ENCODE assay signal across 10 cellular contexts in the genomic region with DNA sequence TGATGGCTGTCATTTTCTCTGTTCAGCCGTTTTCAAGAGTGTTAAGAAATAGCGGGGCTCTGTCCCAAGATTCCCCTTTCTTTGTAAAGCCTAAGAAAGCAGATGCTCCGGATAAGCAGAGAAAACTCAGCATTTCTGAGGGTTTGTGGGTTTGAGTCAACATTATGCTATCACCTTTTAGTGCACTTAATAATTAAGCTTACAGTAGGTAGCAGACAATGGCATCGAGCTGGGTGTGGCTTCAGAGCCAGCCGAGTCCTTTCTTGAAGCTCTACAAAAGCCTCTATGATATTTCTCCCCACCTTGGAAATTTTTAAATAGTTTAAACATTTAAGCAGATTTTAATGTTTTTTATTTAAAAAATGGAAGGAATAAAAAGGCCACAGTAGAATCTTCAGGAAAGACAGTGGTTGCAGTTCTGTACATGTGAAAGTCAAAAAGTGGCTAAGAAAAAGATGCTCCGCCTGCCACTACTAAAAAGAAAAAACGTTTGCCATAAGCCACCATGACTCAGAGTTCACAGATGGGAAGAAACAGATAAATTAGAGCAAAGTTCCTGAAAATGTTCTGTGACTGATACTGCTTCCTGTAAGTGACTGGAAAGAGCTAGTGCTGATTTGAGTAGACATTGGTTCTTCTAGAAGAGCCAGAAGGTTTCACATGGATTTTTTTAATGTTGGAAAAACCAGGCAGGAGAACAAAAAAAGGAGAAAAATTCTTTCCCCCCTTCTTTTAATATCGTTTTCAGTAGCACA.
A peak's percentile ranks its signal among the peaks of the same experiment; 100 is the strongest.
DNase-seq lines count a peak whose midpoint lies in the region; TF ChIP-seq lines count a peak whose summit lies in the region.
"Had no signal": no experiment of that assay in that cellular context is flagged by ENCODE, and none has a peak within 500 bp of the region (broad histone marks: within the 10 kb centered on the region; RNA-seq: fewer than 3 reads in every experiment).

No MANE protein-coding gene starts in this region.

- no peaks in the 10 kb centered on the region for H3K9me3 ChIP-seq in ovary
- H3K9me3 ChIP-seq: upper lobe of left lung had no signal

- no peaks in the 10 kb centered on the region for H3K27me3 ChIP-seq in ovary
- H3K27me3 ChIP-seq: upper lobe of left lung had no signal

- no peak for TF ChIP-seq EP300 in ovary (IDR thresholded peaks at IDR 0.05)

- no peaks in the 10 kb centered on the region for H3K4me1 ChIP-seq in ovary (ENCODE audit: insufficient read depth)

- DNase-seq in CD1c-positive myeloid dendritic cell (ENCODE audit: extremely low spot score): peak; percentile 83
- peak; percentile 90 for DNase-seq in OCI-M1 (lab: John Stamatoyannopoulos, UW)
- DNase-seq in fibroblast of peridontal ligament (ENCODE audit: extremely low read depth): peak; percentile 76
- DNase-seq in pons (ENCODE audit: low spot score): peak; percentile 38
- no peak for DNase-seq in activated CD8-positive, alpha-beta memory T cell treated with anti-CD3 and anti-CD28 coated beads, Interleukin-2, amount 50 U/mL, for 48 hours
- no peak for DNase-seq in NCI-H2196 (lab: John Stamatoyannopoulos, UW; ENCODE audit: unreplicated experiment)
- DNase-seq in DMS153 (lab: John Stamatoyannopoulos, UW): no peak
- DNase-seq in ovary: no peak
- DNase-seq: activated CD4-positive, alpha-beta T cell treated with anti-CD3 and anti-CD28 coated beads, Interleukin-2, amount 50 U/mL, for 1 hour; upper lobe of left lung had no signal

- no peak for TF ChIP-seq POLR2A in ovary (IDR thresholded peaks at IDR 0.05)

- no peak for TF ChIP-seq CTCF in ovary (IDR thresholded peaks at IDR 0.05)

- 69 to 74% (median 70%) methylated on average over 8 of the region's 8 CpGs for WGBS in ovary, 3 donors

- no peak overlapping the region for H3K27ac ChIP-seq in ovary

- intact Hi-C loops in ovary (cut with DNase I): no loop called here

- no peaks in the 10 kb centered on the region for H3K36me3 ChIP-seq in ovary
- H3K36me3 ChIP-seq: upper lobe of left lung had no signal

- H3K4me3 ChIP-seq in ovary: no peak overlapping the region
- H3K4me3 ChIP-seq: upper lobe of left lung had no signal

Comparison
In these comparisons a context has a peak if more than half of its experiments do, and no peak if none do; other contexts are left out.
1. DNase-seq: peak in CD1c-positive myeloid dendritic cell (single experiment), OCI-M1 (single experiment), fibroblast of peridontal ligament (single experiment) and pons (single experiment); none in activated CD8-positive, alpha-beta memory T cell treated with anti-CD3 and anti-CD28 coated beads, Interleukin-2, amount 50 U/mL, for 48 hours (single experiment), NCI-H2196 (single experiment), DMS153 (single experiment) and ovary (0 of 5).